ENCODE assay signal across 1 cellular context in genomic region chr7:81637527-81637926, GRCh38.
TF ChIP-seq lines count a peak whose summit lies in the region.

No MANE protein-coding gene starts in this region.

TF ChIP-seq in HepG2, 621 proteins besides CTCF, POLR2A, EP300 and RAD21 (continued from another document):
- TF ChIP-seq CSRNP2 (CRISPR knock-in tag; conservative IDR thresholded peaks at IDR 0.05; ENCODE audit: low read depth) (no peak), RBFOX2 (IDR thresholded peaks at IDR 0.05; ENCODE audit: low read depth, low read length) (no peak), ZNF276 (CRISPR knock-in tag; IDR thresholded peaks at IDR 0.05; ENCODE audit: low read depth) (no peak), MEIS1 (CRISPR knock-in tag; IDR thresholded peaks at IDR 0.05; ENCODE audit: borderline replicate concordance) (no peak), ZNF432 (CRISPR knock-in tag; IDR thresholded peaks at IDR 0.05; ENCODE audit: borderline replicate concordance) (no peak), ELF3 (CRISPR knock-in tag; IDR thresholded peaks at IDR 0.05) (no peak), FLYWCH1 (CRISPR knock-in tag; IDR thresholded peaks at IDR 0.05) (no peak), GPBP1L1 (CRISPR knock-in tag; IDR thresholded peaks at IDR 0.05) (no peak)
TF ChIP-seq in HepG2: peak in this region for 0.
